Comparison of ENCODE assay signal across 8 cellular contexts in genomic region chr14:100236271-100236818, GRCh38. TPM values are rescaled to one million over a fixed set of nuclear protein-coding genes. Genes with fewer than 3 reads are reported as not detected.
DNase-seq lines count a peak whose midpoint lies in the region; ATAC-seq and TF ChIP-seq lines count a peak whose summit lies in the region.
"Not testable (repeated sequence)": the region's sequence is repeated elsewhere in the genome, so short reads cannot be mapped to it uniquely, and the experiment has no call there.

No MANE protein-coding gene starts in this region.

- not testable (repeated sequence) for H3K9me3 ChIP-seq in CD4-positive, CD25-positive, alpha-beta regulatory T cell (ENCODE audit: control insufficient read depth in 2 of 2, low read length in 2 of 2); HUES48 (ENCODE audit: control insufficient read depth, insufficient read depth, low read length); Panc1 (ENCODE audit: control insufficient read depth, insufficient read depth, low read depth, low read length)

- not testable (repeated sequence) for H3K9me3 Mint-ChIP-seq in CD4-positive, CD25-positive, alpha-beta regulatory T cell; activated T-cell treated with anti-CD3 and anti-CD28 coated beads, Interleukin-2, amount 50 U/mL, for 4 hours; central memory CD8-positive, alpha-beta T cell; natural killer cell; stimulated activated naive B cell treated with anti-CD40 and anti-IgM and Interleukin-4, amounts not matched to agents 10 μg/mL and 1 μg/mL and 100 μg/mL, for 72 hours

- peak overlapping the region; percentile 89 for H3K27ac ChIP-seq in CD4-positive, CD25-positive, alpha-beta regulatory T cell (ENCODE audit: insufficient read depth, low read length, poor library complexity, severe bottlenecking)
- H3K27ac ChIP-seq in HUES48 (ENCODE audit: low read depth, low read length), result not testable (repeated sequence)
- H3K27ac ChIP-seq in Panc1 (ENCODE audit: low read length), result peak overlapping the region; percentile 93

- CTCF ChIA-PET in Panc1 (lab: Charles Lee), result not testable (repeated sequence)

- peak overlapping the region; percentile 60 to 95 (median 95) for H3K27ac Mint-ChIP-seq in CD4-positive, CD25-positive, alpha-beta regulatory T cell
- H3K27ac Mint-ChIP-seq in central memory CD8-positive, alpha-beta T cell (ENCODE audit: low read depth), result peak overlapping the region; percentile 88
- peak overlapping the region; percentile 93 to 94 for H3K27ac Mint-ChIP-seq in natural killer cell
- H3K27ac Mint-ChIP-seq in stimulated activated naive B cell treated with anti-CD40 and anti-IgM and Interleukin-4, amounts not matched to agents 10 μg/mL and 1 μg/mL and 100 μg/mL, for 72 hours, result peak overlapping the region; percentile 80

- peaks cover 24 to 61% (median 42%) of the 10 kb centered on the region in 4 donors for H3K4me1 Mint-ChIP-seq in CD4-positive, CD25-positive, alpha-beta regulatory T cell
- H3K4me1 Mint-ChIP-seq in activated T-cell treated with anti-CD3 and anti-CD28 coated beads, Interleukin-2, amount 50 U/mL, for 4 hours (ENCODE audit: low read depth), result peaks cover 46% of the 10 kb centered on the region
- peaks cover 38% of the 10 kb centered on the region for H3K4me1 Mint-ChIP-seq in central memory CD8-positive, alpha-beta T cell
- peaks cover 26 to 46% of the 10 kb centered on the region in 2 donors for H3K4me1 Mint-ChIP-seq in natural killer cell
- peaks cover 25 to 51% of the 10 kb centered on the region in 2 donors for H3K4me1 Mint-ChIP-seq in stimulated activated naive B cell treated with anti-CD40 and anti-IgM and Interleukin-4, amounts not matched to agents 10 μg/mL and 1 μg/mL and 100 μg/mL, for 72 hours

- in situ Hi-C loops in Panc1 (cut with HindIII; ENCODE audit: low pct_unique_long_range_greater_than_20kb, low sequenced_read_pairs), result not testable (repeated sequence)

- intact Hi-C loops in Panc1 (cut with micrococcal nuclease; ENCODE audit: unreplicated experiment), result not testable (repeated sequence)
- intact Hi-C loops in natural killer cell (cut with micrococcal nuclease), result loop anchor here (2.0 to 5.0 kb wide), 3 partner anchors 14 to 169 kb away; partner anchors contain the start of genes EVL and WDR25

- not testable (repeated sequence) for TF ChIP-seq CTCF in Panc1 (IDR thresholded peaks at IDR 0.05); fibroblast of villous mesenchyme (IDR thresholded peaks at IDR 0.05; ENCODE audit: insufficient read depth, low read depth, low read length); natural killer cell (IDR thresholded peaks at IDR 0.05)

- not testable (repeated sequence) for ATAC-seq in CD4-positive, CD25-positive, alpha-beta regulatory T cell (ENCODE audit: low read depth in 2 of 2); Panc1; activated T-cell treated with anti-CD3 and anti-CD28 coated beads, Interleukin-2, amount 50 U/mL, for 4 hours; central memory CD8-positive, alpha-beta T cell (replicated peaks; ENCODE audit: extremely low read depth, poor library complexity, severe bottlenecking); natural killer cell; stimulated activated naive B cell treated with anti-CD40 and anti-IgM and Interleukin-4, amounts not matched to agents 10 μg/mL and 1 μg/mL and 100 μg/mL, for 72 hours (replicated peaks)

- H3K36me3 Mint-ChIP-seq in CD4-positive, CD25-positive, alpha-beta regulatory T cell; natural killer cell: not testable (repeated sequence)
- H3K36me3 Mint-ChIP-seq in activated T-cell treated with anti-CD3 and anti-CD28 coated beads, Interleukin-2, amount 50 U/mL, for 4 hours (ENCODE audit: insufficient read depth), result peaks cover 12% of the 10 kb centered on the region
- peaks cover 28% of the 10 kb centered on the region for H3K36me3 Mint-ChIP-seq in central memory CD8-positive, alpha-beta T cell (ENCODE audit: insufficient read depth)
- peaks cover 21 to 43% of the 10 kb centered on the region in 2 donors for H3K36me3 Mint-ChIP-seq in stimulated activated naive B cell treated with anti-CD40 and anti-IgM and Interleukin-4, amounts not matched to agents 10 μg/mL and 1 μg/mL and 100 μg/mL, for 72 hours

- not testable (repeated sequence) for DNase-seq in CD4-positive, CD25-positive, alpha-beta regulatory T cell; Panc1 (ENCODE audit: low read depth, low spot score); activated T-cell treated with anti-CD3 and anti-CD28 coated beads, Interleukin-2, amount 50 U/mL, for 4 hours; central memory CD8-positive, alpha-beta T cell (ENCODE audit: low spot score in 2 of 2); fibroblast of villous mesenchyme (ENCODE audit: low read depth); natural killer cell; stimulated activated naive B cell treated with anti-CD40 and anti-IgM and Interleukin-4, amounts not matched to agents 10 μg/mL and 1 μg/mL and 100 μg/mL, for 72 hours

- H3K27me3 ChIP-seq in CD4-positive, CD25-positive, alpha-beta regulatory T cell (ENCODE audit: control insufficient read depth, insufficient read depth, low read length); HUES48 (ENCODE audit: control insufficient read depth, insufficient read depth, low read length); Panc1 (ENCODE audit: control insufficient read depth, insufficient read depth, low read length): not testable (repeated sequence)

- not testable (repeated sequence) for H3K9ac ChIP-seq in HUES48 (ENCODE audit: low read depth, low read length)

- H3K36me3 ChIP-seq in CD4-positive, CD25-positive, alpha-beta regulatory T cell (ENCODE audit: control insufficient read depth, insufficient read depth, low read length); Panc1 (ENCODE audit: control insufficient read depth, insufficient read depth, low read length): not testable (repeated sequence)
- peaks cover 16% of the 10 kb centered on the region for H3K36me3 ChIP-seq in HUES48 (ENCODE audit: control insufficient read depth, insufficient read depth, low read length)

- not testable (repeated sequence) for BruUV-seq in Panc1 (replicated peaks; lab: Mats Ljungman, UMichigan)

- peak overlapping the region; percentile 92 to 99 (median 96) for H3K4me3 Mint-ChIP-seq in CD4-positive, CD25-positive, alpha-beta regulatory T cell
- H3K4me3 Mint-ChIP-seq in activated T-cell treated with anti-CD3 and anti-CD28 coated beads, Interleukin-2, amount 50 U/mL, for 4 hours, result peak overlapping the region; percentile 94
- H3K4me3 Mint-ChIP-seq in central memory CD8-positive, alpha-beta T cell, result peak overlapping the region; percentile 97
- H3K4me3 Mint-ChIP-seq in natural killer cell, result peak overlapping the region; percentile 96
- peak overlapping the region; percentile 87 to 88 for H3K4me3 Mint-ChIP-seq in stimulated activated naive B cell treated with anti-CD40 and anti-IgM and Interleukin-4, amounts not matched to agents 10 μg/mL and 1 μg/mL and 100 μg/mL, for 72 hours

- not testable (repeated sequence) for H3K27me3 Mint-ChIP-seq in CD4-positive, CD25-positive, alpha-beta regulatory T cell; activated T-cell treated with anti-CD3 and anti-CD28 coated beads, Interleukin-2, amount 50 U/mL, for 4 hours (ENCODE audit: low read depth); central memory CD8-positive, alpha-beta T cell; natural killer cell (ENCODE audit: low read depth in 2 of 2); stimulated activated naive B cell treated with anti-CD40 and anti-IgM and Interleukin-4, amounts not matched to agents 10 μg/mL and 1 μg/mL and 100 μg/mL, for 72 hours

- POLR2A ChIA-PET in Panc1 (lab: Charles Lee), result interaction anchor here (0.6 kb wide), 1 partner anchor 89 kb away, joined by 6 read pairs; no protein-coding TSS in a partner anchor

- peak overlapping the region; percentile 96 for H3K4me3 ChIP-seq in CD4-positive, CD25-positive, alpha-beta regulatory T cell (ENCODE audit: low read depth, low read length)
- H3K4me3 ChIP-seq in HUES48 (ENCODE audit: low read depth, low read length) (peak overlapping the region; percentile 93), Panc1 (ENCODE audit: low read depth in 2 of 2, low read length in 2 of 2) (peak overlapping the region; percentile 77 to 94; a peak in 3 of 4 replicates), fibroblast of villous mesenchyme (ENCODE audit: low read depth, low read length) (peak overlapping the region; percentile 90)

- H3K4me1 ChIP-seq in CD4-positive, CD25-positive, alpha-beta regulatory T cell (ENCODE audit: control insufficient read depth, insufficient read depth, low read length, poor library complexity, severe bottlenecking), result peaks cover 33% of the 10 kb centered on the region
- H3K4me1 ChIP-seq in HUES48 (ENCODE audit: control insufficient read depth, insufficient read depth, low read length) (peaks cover 11% of the 10 kb centered on the region; the same call in 1 of the 2 replicates), Panc1 (ENCODE audit: control insufficient read depth, insufficient read depth, low read length) (peaks cover 11% of the 10 kb centered on the region)

RNA-seq across cellular contexts. Expression of gene YY1, which starts 2.6 kb away (rescaled TPM):
- total RNA-seq in CD4-positive, CD25-positive, alpha-beta regulatory T cell, result 79.4 TPM
- polyA plus RNA-seq in CD4-positive, CD25-positive, alpha-beta regulatory T cell, result 10 to 100 TPM; 16.4 to 21.9 (median 19.0) TPM
- 71.3 TPM for total RNA-seq in Panc1 (2021; ENCODE audit: unreplicated experiment)
- 39.7 TPM for polyA plus RNA-seq in Panc1 (2012; ENCODE audit: insufficient read length)
- 10 to 100 TPM; 81.3 to 90.1 (median 88.3) TPM for total RNA-seq in activated T-cell treated with anti-CD3 and anti-CD28 coated beads, Interleukin-2, amount 50 U/mL, for 4 hours
- total RNA-seq in fibroblast of villous mesenchyme, result 38.3 and 53.1 TPM in 2 replicates
- 10 to 100 TPM; 77.9 to 92.6 (median 90.4) TPM for total RNA-seq in natural killer cell
